Comparison of ENCODE assay signal across 1 cellular context in genomic region chr10:64396105-64396504, GRCh38.
TF ChIP-seq lines count a peak whose summit lies in the region.

No MANE protein-coding gene starts in this region.

TF ChIP-seq in HCT116, 20 proteins besides CTCF, POLR2A, EP300 and RAD21 (continued from another document):
- TF ChIP-seq ZBTB33 (IDR thresholded peaks at IDR 0.05; ENCODE audit: extremely low read depth, insufficient replicate concordance, low read length) (no peak), SIN3A (IDR thresholded peaks at IDR 0.05; ENCODE audit: low read depth) (no peak)
TF ChIP-seq in HCT116: peak in this region for 0.
